11 cellular contexts compared by ENCODE assay signal in genomic region chr9:22238809-22239684, GRCh38.
DNase-seq lines count a peak whose midpoint lies in the region; ATAC-seq, FAIRE-seq and TF ChIP-seq lines count a peak whose summit lies in the region.
"Had no signal": no experiment of that assay in that cellular context is flagged by ENCODE, and none has a peak within 500 bp of the region (broad histone marks: within the 10 kb centered on the region; RNA-seq: fewer than 3 reads in every experiment).

No MANE protein-coding gene starts in this region.

- no peaks in the 10 kb centered on the region for H4K20me1 ChIP-seq in smooth muscle cell (ENCODE audit: low read depth)

- CTCF ChIA-PET in RWPE1 (lab: Yijun Ruan, JAX) = interaction anchor here (0.6 to 2.2 kb wide), 16 partner anchors 70 to 1918 kb away, joined by 3 to 11 read pairs (median 4); partner anchors contain the start of gene CDKN2B

- no peak for TF ChIP-seq POLR2A in thyroid gland (IDR thresholded peaks at IDR 0.05)

- H3K27me3 ChIP-seq in smooth muscle cell (ENCODE audit: low read depth) = no peaks in the 10 kb centered on the region
- no peaks in the 10 kb centered on the region for H3K27me3 ChIP-seq in thyroid gland
- H3K27me3 ChIP-seq: upper lobe of left lung had no signal

- peaks cover 16% of the 10 kb centered on the region for H3K79me2 ChIP-seq in smooth muscle cell (ENCODE audit: low read depth)

- POLR2A ChIA-PET in RWPE1 (lab: Yijun Ruan, JAX; ENCODE audit: low non-redundant PET) = interaction anchor here (1.1 kb wide), 1 partner anchor 27 kb away, joined by 3 read pairs; no protein-coding TSS in a partner anchor

- H3K9ac ChIP-seq in smooth muscle cell (ENCODE audit: low read depth) = peak overlapping the region; percentile 93

- H3K4me1 ChIP-seq in smooth muscle cell (ENCODE audit: low read depth) = peaks cover 21% of the 10 kb centered on the region
- H3K4me1 ChIP-seq in thyroid gland = no peaks in the 10 kb centered on the region

- no peak for ATAC-seq in HG02759 (IDR thresholded peaks at IDR 0.05; ENCODE audit: unreplicated experiment)

- H2AFZ ChIP-seq in smooth muscle cell (ENCODE audit: low read depth) = peak overlapping the region; percentile 60

- peak; percentile 43 for DNase-seq in AG08395 (ENCODE audit: low spot score)
- no peak for DNase-seq in GM18507 (ENCODE audit: extremely low spot score, insufficient read length, low read depth)
- DNase-seq in RWPE1 (ENCODE audit: low spot score) = peak; percentile 33
- peak; percentile 75 for DNase-seq in fibroblast of pulmonary artery (ENCODE audit: low read depth)
- DNase-seq in smooth muscle cell (lab: John Stamatoyannopoulos, UW; ENCODE audit: unreplicated experiment) = no peak
- DNase-seq in thyroid gland = no peak
- no peak for DNase-seq in hepatic stellate cell (ENCODE audit: low spot score)
- DNase-seq: upper lobe of left lung had no signal

- H3K27ac ChIP-seq in RWPE1 = no peak overlapping the region
- H3K27ac ChIP-seq in smooth muscle cell (ENCODE audit: low read depth) = peak overlapping the region; percentile 100
- H3K27ac ChIP-seq in thyroid gland = no peak overlapping the region
- H3K27ac ChIP-seq: upper lobe of left lung had no signal

- H3K4me2 ChIP-seq in smooth muscle cell = peak overlapping the region; percentile 90

- peak; percentile 74 for TF ChIP-seq CTCF in RWPE1 (conservative IDR thresholded peaks at IDR 0.05; ENCODE audit: low read depth)
- TF ChIP-seq CTCF in fibroblast of pulmonary artery (IDR thresholded peaks at IDR 0.05; ENCODE audit: low read length, missing control alignments) = peak; percentile 58
- TF ChIP-seq CTCF in smooth muscle cell (IDR thresholded peaks at IDR 0.05; ENCODE audit: borderline replicate concordance, insufficient read depth, poor library complexity, severe bottlenecking) = peak; percentile 36
- peak in 3 of 6 experiments; percentile 7 to 36 (median 24) for TF ChIP-seq CTCF in thyroid gland (IDR thresholded peaks at IDR 0.05)

- peaks cover under 1% of the 10 kb centered on the region for H3K9me3 ChIP-seq in smooth muscle cell (replicated peaks; ENCODE audit: low read depth)
- no peaks in the 10 kb centered on the region for H3K9me3 ChIP-seq in thyroid gland
- H3K9me3 ChIP-seq: HAP-1, upper lobe of left lung had no signal

- H3K36me3 ChIP-seq in smooth muscle cell (ENCODE audit: low read depth) (no peaks in the 10 kb centered on the region), thyroid gland (no peaks in the 10 kb centered on the region)
- H3K36me3 ChIP-seq: HAP-1, upper lobe of left lung had no signal

- H3K4me3 ChIP-seq in fibroblast of pulmonary artery (replicated peaks; ENCODE audit: low read depth, low read length) = no peak overlapping the region
- H3K4me3 ChIP-seq in smooth muscle cell = peak overlapping the region; percentile 37
- H3K4me3 ChIP-seq in thyroid gland (replicated peaks in 1 of 3) = no peak overlapping the region
- H3K4me3 ChIP-seq: HAP-1, upper lobe of left lung had no signal

- peak; percentile 5 for FAIRE-seq in GM18507 (lab: Jason Lieb, UNC)
- FAIRE-seq: frontal cortex had no signal

- H3F3A ChIP-seq in smooth muscle cell (ENCODE audit: low read depth) = peaks cover 20% of the 10 kb centered on the region

- 5% methylated on average over 9 of the region's 9 CpGs for WGBS in smooth muscle cell (ENCODE audit: low lambda C conversion rate)
- 25 to 32% methylated on average over 9 of the region's 9 CpGs for WGBS in thyroid gland, 2 donors

- intact Hi-C loops in thyroid gland (cut with DNase I) = loop anchor here (10.0 kb wide), 1 partner anchor 434 kb away; the partner anchor contains the start of gene MTAP

Comparison
In these comparisons a context has a peak if more than half of its experiments do, and no peak if none do; other contexts are left out.
1. DNase-seq: peak in AG08395 (single experiment), RWPE1 (single experiment) and fibroblast of pulmonary artery (single experiment); none in GM18507 (single experiment), smooth muscle cell (single experiment), thyroid gland (0 of 2) and hepatic stellate cell (single experiment).